8 cellular contexts compared by ENCODE assay signal in genomic region chr7:6375346-6376101, GRCh38. TPM values are rescaled to one million over a fixed set of nuclear protein-coding genes. Genes with fewer than 3 reads are reported as not detected.
DNase-seq lines count a peak whose midpoint lies in the region; ATAC-seq and FAIRE-seq lines count a peak whose summit lies in the region.

No MANE protein-coding gene starts in this region.

- 2 to 10% methylated on average over 4 to 6 of the region's 23 CpGs for WGBS in mesodermal cell (ENCODE audit: insufficient coverage in 2 of 2), 2 experiments

- H3K36me3 Mint-ChIP-seq in central memory CD8-positive, alpha-beta T cell (ENCODE audit: insufficient read depth), result peaks cover 38% of the 10 kb centered on the region

- DNase-seq in NCI-H2227 (lab: John Stamatoyannopoulos, UW; ENCODE audit: unreplicated experiment), result peak; percentile 12
- DNase-seq in NCI-H2227 treated with DMSO at 0.1 percent for 48 hours (lab: John Stamatoyannopoulos, UW), result no peak
- peak in 1 of 2 experiments; percentile 53 for DNase-seq in SJSA1 (ENCODE audit: low read depth in 1 of 2, low spot score in 2 of 2)
- no peak for DNase-seq in central memory CD8-positive, alpha-beta T cell (ENCODE audit: low spot score in 2 of 2)
- no peak for DNase-seq in urothelium cell line (ENCODE audit: low spot score)
- DNase-seq in NCI-H2196 (lab: John Stamatoyannopoulos, UW; ENCODE audit: unreplicated experiment), result no peak

- H3K36me3 ChIP-seq in SJSA1, result peaks cover 50% of the 10 kb centered on the region
- peaks cover 36% of the 10 kb centered on the region for H3K36me3 ChIP-seq in mesodermal cell (ENCODE audit: control insufficient read depth, insufficient read depth, low read length)

- peak overlapping the region; percentile 96 for H3K27ac Mint-ChIP-seq in central memory CD8-positive, alpha-beta T cell (ENCODE audit: low read depth)

- H3K9me3 Mint-ChIP-seq in central memory CD8-positive, alpha-beta T cell, result no peaks in the 10 kb centered on the region

- peak; percentile 50 for FAIRE-seq in urothelium cell line (lab: Jason Lieb, UNC)

- H3K27me3 Mint-ChIP-seq in central memory CD8-positive, alpha-beta T cell, result no peaks in the 10 kb centered on the region

- H3K4me1 ChIP-seq in SJSA1 (replicated peaks) (peaks cover 3% of the 10 kb centered on the region), mesodermal cell (ENCODE audit: control insufficient read depth, insufficient read depth, low read length, poor library complexity, severe bottlenecking) (peaks cover 3% of the 10 kb centered on the region)

- peak overlapping the region; percentile 91 for H3K4me3 Mint-ChIP-seq in central memory CD8-positive, alpha-beta T cell

- ATAC-seq in central memory CD8-positive, alpha-beta T cell (replicated peaks; ENCODE audit: extremely low read depth, poor library complexity, severe bottlenecking), result peak; percentile 31
- no peak for ATAC-seq in HG03571 (IDR thresholded peaks at IDR 0.05; ENCODE audit: unreplicated experiment)

- peak overlapping the region; percentile 93 for H3K4me3 ChIP-seq in SJSA1
- peak overlapping the region; percentile 85 for H3K4me3 ChIP-seq in mesodermal cell (ENCODE audit: extremely low read depth, insufficient read depth, low read length, poor library complexity, severe bottlenecking)

- H3K27ac ChIP-seq in SJSA1, result peak overlapping the region; percentile 80
- peak overlapping the region; percentile 83 for H3K27ac ChIP-seq in mesodermal cell (ENCODE audit: low read depth, low read length, severe bottlenecking)

- H3K9me3 ChIP-seq in SJSA1 (replicated peaks), result no peaks in the 10 kb centered on the region
- H3K9me3 ChIP-seq in mesodermal cell (ENCODE audit: control insufficient read depth, low read length), result no peaks in the 10 kb centered on the region

- peaks cover 38% of the 10 kb centered on the region for H3K4me1 Mint-ChIP-seq in central memory CD8-positive, alpha-beta T cell

- H3K27me3 ChIP-seq in SJSA1 (replicated peaks), result no peaks in the 10 kb centered on the region

RNA-seq across cellular contexts. Expression of gene RAC1, which starts 1.2 kb away (rescaled TPM):
- total RNA-seq in SJSA1 (2014; rRNA removed; shearing (Covaris generic)), result 76.4 and 77.8 TPM in 2 replicates
- polyA plus RNA-seq in mesodermal cell (2013, experiment 1 of 2), result 293 TPM
- 284 TPM for polyA plus RNA-seq in mesodermal cell (2013, experiment 2 of 2)

RNA-seq across cellular contexts. Expression of gene FAM220A, which starts 26.8 kb away (rescaled TPM):
- total RNA-seq in SJSA1 (2014; rRNA removed; shearing (Covaris generic)), result 27.8 and 29.5 TPM in 2 replicates
- polyA plus RNA-seq in mesodermal cell (2013, experiment 1 of 2), result 20.4 TPM
- polyA plus RNA-seq in mesodermal cell (2013, experiment 2 of 2), result 21.9 TPM
